Comparison of ENCODE assay signal across 15 cellular contexts in genomic region chr9:104269374-104269773, GRCh38.
DNase-seq lines count a peak whose midpoint lies in the region; ATAC-seq, FAIRE-seq and TF ChIP-seq lines count a peak whose summit lies in the region.
"Had no signal": no experiment of that assay in that cellular context is flagged by ENCODE, and none has a peak within 500 bp of the region (broad histone marks: within the 10 kb centered on the region; RNA-seq: fewer than 3 reads in every experiment).

No MANE protein-coding gene starts in this region.

- no peaks in the 10 kb centered on the region for H3K27me3 ChIP-seq in colonic mucosa
- H3K27me3 ChIP-seq: BLaER1 treated with 17β-estradiol and CSF1 and Interleukin-3, amounts not matched to agents 10 nM and 100 nM had no signal

- H3K27ac ChIP-seq in 22Rv1 (peak overlapping the region; percentile 96), colonic mucosa (no peak overlapping the region)
- H3K27ac ChIP-seq: BLaER1 treated with 17β-estradiol and CSF1 and Interleukin-3, amounts not matched to agents 10 nM and 100 nM; GM23248 had no signal

- intact Hi-C loops in colonic mucosa (cut with DNase I), result no loop called here

- DNase-seq in renal cortical epithelial cell (ENCODE audit: low read depth), result peak; percentile 21
- DNase-seq in HuH-7 (ENCODE audit: low spot score), result no peak
- DNase-seq in colonic mucosa, result no peak
- DNase-seq: Calu3; CD8-positive, alpha-beta T cell; GM23248 had no signal

- ATAC-seq in esophagus mucosa (peak; percentile 54), GM18909 (IDR thresholded peaks at IDR 0.05; ENCODE audit: poor library complexity, unreplicated experiment) (no peak)
- ATAC-seq: CD8-positive, alpha-beta T cell had no signal

- peak; percentile 85 for FAIRE-seq in islet of Langerhans (lab: Jason Lieb, UNC)
- FAIRE-seq: G401.6, GM12891, HepG2 had no signal

- TF ChIP-seq CTCF in 22Rv1 (IDR thresholded peaks at IDR 0.05) (no peak), colonic mucosa (IDR thresholded peaks at IDR 0.05) (no peak)

- H3K9me3 ChIP-seq in colonic mucosa, result no peaks in the 10 kb centered on the region
- H3K9me3 ChIP-seq: HAP-1 had no signal

- no peak overlapping the region for H3K9ac ChIP-seq in colonic mucosa (ENCODE audit: low read depth in 2 of 2, low read length in 2 of 2)
- H3K9ac ChIP-seq: BLaER1 treated with 17β-estradiol and CSF1 and Interleukin-3, amounts not matched to agents 10 nM and 100 nM; GM23248 had no signal

- H3K36me3 ChIP-seq in colonic mucosa, result no peaks in the 10 kb centered on the region
- H3K36me3 ChIP-seq: BLaER1 treated with 17β-estradiol and CSF1 and Interleukin-3, amounts not matched to agents 10 nM and 100 nM; HAP-1 had no signal

- H3K4me3 ChIP-seq in colonic mucosa, result no peak overlapping the region
- H3K4me3 ChIP-seq: BLaER1 treated with 17β-estradiol and CSF1 and Interleukin-3, amounts not matched to agents 10 nM and 100 nM; GM23248; HAP-1 had no signal

- no peaks in the 10 kb centered on the region for H3K4me1 ChIP-seq in colonic mucosa
